In genomic region chr21:45384656-45385548, GRCh38 we compare ENCODE assay signal across 26 cellular contexts. TPM values are rescaled to one million over a fixed set of nuclear protein-coding genes. Genes with fewer than 3 reads are reported as not detected.
DNase-seq lines count a peak whose midpoint lies in the region; ATAC-seq and TF ChIP-seq lines count a peak whose summit lies in the region.
"Had no signal": no experiment of that assay in that cellular context is flagged by ENCODE, and none has a peak within 500 bp of the region (broad histone marks: within the 10 kb centered on the region; RNA-seq: fewer than 3 reads in every experiment).

No MANE protein-coding gene starts in this region.

- H3K36me3 ChIP-seq in right atrium auricular region = no peaks in the 10 kb centered on the region
- no peaks in the 10 kb centered on the region for H3K36me3 ChIP-seq in ovary
- H3K36me3 ChIP-seq: adrenal gland; BLaER1 treated with 17β-estradiol and CSF1 and Interleukin-3, amounts not matched to agents 10 nM and 100 nM; esophagus squamous epithelium; gastroesophageal sphincter; stomach; tibial nerve had no signal

- POLR2A ChIA-PET in T-cell (lab: Charles Lee) = no interaction called here

- no peak for TF ChIP-seq CTCF in right atrium auricular region (IDR thresholded peaks at IDR 0.05)
- no peak for TF ChIP-seq CTCF in ovary (IDR thresholded peaks at IDR 0.05)

- no peak overlapping the region for H3K27ac ChIP-seq in right atrium auricular region
- H3K27ac ChIP-seq in ovary = peak overlapping the region; percentile 60 to 75
- H3K27ac ChIP-seq: adrenal gland; BLaER1 treated with 17β-estradiol and CSF1 and Interleukin-3, amounts not matched to agents 10 nM and 100 nM; gastroesophageal sphincter; stomach; tibial nerve had no signal

- CTCF ChIA-PET in T-cell (lab: Charles Lee) = no interaction called here

- DNase-seq in Right ventricle myocardium superior (peak; percentile 27), right atrium auricular region (ENCODE audit: low spot score) (no peak), islet precursor cell (peak; percentile 43), ovary (peak; percentile 57 to 78 (median 69)), T-cell (no peak), T-helper 17 cell (no peak)
- DNase-seq in stimulated activated naive CD8-positive, alpha-beta T cell treated with anti-CD3 and anti-CD28 coated beads, Interleukin-15, amount 100 ng/mL, for 72 hours = no peak
- DNase-seq: activated CD4-positive, CD25-positive, alpha-beta regulatory T cell treated with anti-CD3 and anti-CD28 coated beads, Interleukin-2, amount 50 U/mL, for 72 hours; activated CD8-positive, alpha-beta T cell treated with anti-CD3 and anti-CD28 coated beads for 36 hours; activated gamma-delta T cell; cortex of kidney; DND-41; endodermal cell; esophagus squamous epithelium; Karpas-422; NCI-H524; NK-92 treated with Interleukin-12 subunit alpha and Interleukin-12 subunit beta, amount 100 ng/mL, for 24 hours; nucleus accumbens; retina; stomach had no signal

- intact Hi-C loops in Right ventricle myocardium superior (cut with DNase I) (loop anchor here (5.0 kb wide), 1 partner anchor 52 kb away; no protein-coding TSS in a partner anchor), ovary (cut with DNase I) (loop anchor here in 2 of 4 donors (10.0 kb wide), 1 partner anchor 50 kb away; no protein-coding TSS in a partner anchor)

- ATAC-seq in Right ventricle myocardium superior (ENCODE audit: poor library complexity) (no peak), T-cell (replicated peaks in 1 of 4) (no peak), GM19463 (IDR thresholded peaks at IDR 0.05; ENCODE audit: unreplicated experiment) (no peak), T-helper 17 cell (no peak)
- no peak for ATAC-seq in stimulated activated naive CD8-positive, alpha-beta T cell treated with anti-CD3 and anti-CD28 coated beads, Interleukin-15, amount 100 ng/mL, for 72 hours
- ATAC-seq: A549; activated CD8-positive, alpha-beta T cell treated with anti-CD3 and anti-CD28 coated beads for 36 hours; gastroesophageal sphincter had no signal

- no peak overlapping the region for H3K4me3 Mint-ChIP-seq in stimulated activated naive CD8-positive, alpha-beta T cell treated with anti-CD3 and anti-CD28 coated beads, Interleukin-15, amount 100 ng/mL, for 72 hours
- H3K4me3 Mint-ChIP-seq in T-cell (no peak overlapping the region), T-helper 17 cell (no peak overlapping the region)
- H3K4me3 Mint-ChIP-seq: activated CD8-positive, alpha-beta T cell treated with anti-CD3 and anti-CD28 coated beads for 36 hours; endodermal cell had no signal

- H3K36me3 Mint-ChIP-seq in T-cell (no peaks in the 10 kb centered on the region), T-helper 17 cell (ENCODE audit: low read depth) (peaks cover 2% of the 10 kb centered on the region)

- H3K9me3 ChIP-seq in right atrium auricular region = no peaks in the 10 kb centered on the region
- no peaks in the 10 kb centered on the region for H3K9me3 ChIP-seq in ovary
- H3K9me3 ChIP-seq in T-helper 17 cell (ENCODE audit: control insufficient read depth, low read length, poor library complexity, severe bottlenecking) = no peaks in the 10 kb centered on the region
- H3K9me3 ChIP-seq: A549; adrenal gland; BLaER1 treated with 17β-estradiol and CSF1 and Interleukin-3, amounts not matched to agents 10 nM and 100 nM; esophagus squamous epithelium; gastroesophageal sphincter; stomach; tibial nerve had no signal

- H3K27me3 ChIP-seq in right atrium auricular region (no peaks in the 10 kb centered on the region), ovary (no peaks in the 10 kb centered on the region)
- H3K27me3 ChIP-seq: adrenal gland, tibial nerve had no signal

- no peaks in the 10 kb centered on the region for H3K9me3 Mint-ChIP-seq in stimulated activated naive CD8-positive, alpha-beta T cell treated with anti-CD3 and anti-CD28 coated beads, Interleukin-15, amount 100 ng/mL, for 72 hours
- no peaks in the 10 kb centered on the region for H3K9me3 Mint-ChIP-seq in T-cell
- H3K9me3 Mint-ChIP-seq: activated CD8-positive, alpha-beta T cell treated with anti-CD3 and anti-CD28 coated beads for 36 hours had no signal

- TF ChIP-seq EP300 in ovary (IDR thresholded peaks at IDR 0.05) = no peak

- H3K27ac Mint-ChIP-seq in stimulated activated naive CD8-positive, alpha-beta T cell treated with anti-CD3 and anti-CD28 coated beads, Interleukin-15, amount 100 ng/mL, for 72 hours = peak overlapping the region in 1 of 2 donors; percentile 29
- no peak overlapping the region for H3K27ac Mint-ChIP-seq in T-cell
- H3K27ac Mint-ChIP-seq in T-helper 17 cell = no peak overlapping the region
- H3K27ac Mint-ChIP-seq: activated CD8-positive, alpha-beta T cell treated with anti-CD3 and anti-CD28 coated beads for 36 hours; endodermal cell had no signal

- no peak for TF ChIP-seq POLR2A in ovary (IDR thresholded peaks at IDR 0.05)

- no peaks in the 10 kb centered on the region for H3K4me1 Mint-ChIP-seq in stimulated activated naive CD8-positive, alpha-beta T cell treated with anti-CD3 and anti-CD28 coated beads, Interleukin-15, amount 100 ng/mL, for 72 hours
- no peaks in the 10 kb centered on the region for H3K4me1 Mint-ChIP-seq in T-cell
- peaks cover 2% of the 10 kb centered on the region for H3K4me1 Mint-ChIP-seq in T-helper 17 cell
- H3K4me1 Mint-ChIP-seq: endodermal cell had no signal

- peaks cover 30% of the 10 kb centered on the region for H3K27me3 Mint-ChIP-seq in stimulated activated naive CD8-positive, alpha-beta T cell treated with anti-CD3 and anti-CD28 coated beads, Interleukin-15, amount 100 ng/mL, for 72 hours
- H3K27me3 Mint-ChIP-seq in T-cell = peaks cover 21 to 45% of the 10 kb centered on the region in 2 donors
- peaks cover 52% of the 10 kb centered on the region for H3K27me3 Mint-ChIP-seq in T-helper 17 cell

- H3K4me1 ChIP-seq in right atrium auricular region (peaks cover 0 to 17% of the 10 kb centered on the region in 2 donors), ovary (ENCODE audit: insufficient read depth) (peaks cover 24% of the 10 kb centered on the region)

- H3K4me3 ChIP-seq in right atrium auricular region = no peak overlapping the region
- H3K4me3 ChIP-seq in ovary = no peak overlapping the region
- H3K4me3 ChIP-seq: A549; adrenal gland; BLaER1 treated with 17β-estradiol and CSF1 and Interleukin-3, amounts not matched to agents 10 nM and 100 nM; esophagus squamous epithelium; gastroesophageal sphincter; stomach; tibial nerve had no signal

- WGBS in ovary, 3 donors = 33 to 47% (median 36%) methylated on average over 30 of the region's 30 CpGs

RNA-seq across cellular contexts. Expression of gene COL18A1, which starts 20.1 kb away (rescaled TPM):
- total RNA-seq in Right ventricle myocardium superior (44.2 TPM), right atrium auricular region (100 to 1,000 TPM; 117 to 134 TPM), ovary (100 to 1,000 TPM; 141 to 353 (median 270) TPM), T-cell (10 to 100 TPM in 3 of 5 donors, 1 to 10 TPM in 2; 7.2 to 53.8 (median 10.5) TPM), T-helper 17 cell (10 to 100 TPM in 1 of 2 donors, 1 to 10 TPM in 1; 5.4 to 17.1 TPM)
- polyA plus RNA-seq in ovary = 100 to 1,000 TPM in 1 of 2 donors, 10 to 100 TPM in 1; 11.1 to 201 TPM

Comparison
In these comparisons a context has a peak if more than half of its experiments do, and no peak if none do; other contexts are left out.
1. DNase-seq: peak in Right ventricle myocardium superior (single experiment), islet precursor cell (single experiment) and ovary (5 of 5); none in right atrium auricular region (single experiment), stimulated activated naive CD8-positive, alpha-beta T cell treated with anti-CD3 and anti-CD28 coated beads, Interleukin-15, amount 100 ng/mL, for 72 hours (0 of 2), T-cell (0 of 34) and T-helper 17 cell (0 of 3).
2. H3K27ac ChIP-seq: peak in ovary (2 of 2); none in right atrium auricular region (0 of 2).